Comparison of ENCODE assay signal across 13 cellular contexts in the genomic region with DNA sequence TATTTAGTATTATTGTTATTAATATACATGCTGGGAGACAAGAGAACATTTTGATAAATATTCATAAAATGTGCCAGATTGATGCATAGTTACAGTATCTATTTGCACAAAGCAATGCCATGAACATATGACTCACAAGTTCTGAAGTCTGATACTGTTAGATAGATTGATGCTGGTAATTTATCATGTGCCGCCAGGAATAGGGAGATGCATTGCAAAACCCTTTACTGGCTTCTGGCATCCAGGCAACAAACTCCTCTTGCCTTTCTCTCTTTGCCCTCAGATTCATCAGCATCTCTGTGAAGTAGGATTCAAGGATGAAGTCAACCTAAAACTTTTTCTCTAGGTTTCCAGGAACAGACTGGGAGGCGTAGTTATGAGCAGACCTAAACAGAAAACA. TPM values are rescaled to one million over a fixed set of nuclear protein-coding genes. Genes with fewer than 3 reads are reported as not detected.
DNase-seq lines count a peak whose midpoint lies in the region; ATAC-seq, FAIRE-seq and TF ChIP-seq lines count a peak whose summit lies in the region.
"Had no signal": no experiment of that assay in that cellular context is flagged by ENCODE, and none has a peak within 500 bp of the region (broad histone marks: within the 10 kb centered on the region; RNA-seq: fewer than 3 reads in every experiment).

No MANE protein-coding gene starts in this region.

- H3K36me3 ChIP-seq in osteoblast (ENCODE audit: insufficient read depth, low read length), result no peaks in the 10 kb centered on the region
- H3K36me3 ChIP-seq: Peyer's patch had no signal

- no peak overlapping the region for H3K27ac ChIP-seq in osteoblast (ENCODE audit: low read depth, low read length)
- H3K27ac ChIP-seq: Peyer's patch had no signal

- H3K79me2 ChIP-seq in osteoblast (ENCODE audit: insufficient read depth, low read length), result no peaks in the 10 kb centered on the region

- no peak overlapping the region for H2AFZ ChIP-seq in osteoblast (ENCODE audit: low read length)

- FAIRE-seq in HTR-8/SVneo (lab: Jason Lieb, UNC), result no peak

- no peaks in the 10 kb centered on the region for H3K9me3 ChIP-seq in osteoblast (ENCODE audit: low read depth, low read length)
- H3K9me3 ChIP-seq: Peyer's patch had no signal

- H3K4me3 ChIP-seq in fibroblast of pulmonary artery (replicated peaks; ENCODE audit: low read depth, low read length) (no peak overlapping the region), osteoblast (ENCODE audit: insufficient read depth, low read length) (no peak overlapping the region)
- H3K4me3 ChIP-seq: Peyer's patch had no signal

- peak overlapping the region; percentile 27 for H3K4me2 ChIP-seq in osteoblast (ENCODE audit: insufficient read depth, low read length)

- no peak for ATAC-seq in GM21381 (IDR thresholded peaks at IDR 0.05; ENCODE audit: unreplicated experiment)

- H4K20me1 ChIP-seq in osteoblast (ENCODE audit: insufficient read depth, low read length), result no peaks in the 10 kb centered on the region

- H3K27me3 ChIP-seq in osteoblast (ENCODE audit: insufficient read depth, low read length), result peaks cover 5% of the 10 kb centered on the region
- H3K27me3 ChIP-seq: Peyer's patch had no signal

- TF ChIP-seq CTCF in fibroblast of pulmonary artery (IDR thresholded peaks at IDR 0.05; ENCODE audit: low read length, missing control alignments), result no peak
- TF ChIP-seq CTCF in osteoblast (IDR thresholded peaks at IDR 0.05; ENCODE audit: extremely low read depth, low read depth, low read length), result no peak

- H3K4me1 ChIP-seq in osteoblast (ENCODE audit: insufficient read depth, low read length), result peaks cover 8% of the 10 kb centered on the region
- H3K4me1 ChIP-seq: Peyer's patch had no signal

- DNase-seq in LHCN-M2 (ENCODE audit: low read depth), result peak; percentile 10
- DNase-seq in amniotic epithelial cell (ENCODE audit: low read depth), result peak; percentile 88
- peak; percentile 39 for DNase-seq in fibroblast of pulmonary artery (ENCODE audit: low read depth)
- DNase-seq in osteoblast (ENCODE audit: insufficient read length, low spot score, missing footprints), result no peak
- no peak for DNase-seq in HTR-8/SVneo (ENCODE audit: insufficient read length, low spot score)
- DNase-seq in kidney tubule cell (ENCODE audit: low spot score), result no peak
- DNase-seq: CD8-positive, alpha-beta memory T cell; KG1; NCI-H1105; NCI-H1694 treated with DMSO at 0.1 percent for 48 hours; NCI-H510A; Peyer's patch had no signal

RNA-seq across cellular contexts. Expression of a gene that starts 41.0 kb away (rescaled TPM):
- 14.3 and 25.9 TPM in 2 replicates for total RNA-seq in LHCN-M2 (2014; rRNA removed)
- polyA plus RNA-seq in LHCN-M2 (2012), result 21.4 TPM
- total RNA-seq in osteoblast, result 26.1 and 31.2 TPM in 2 replicates

Comparison
In these comparisons a context has a peak if more than half of its experiments do, and no peak if none do; other contexts are left out.
1. DNase-seq: peak in LHCN-M2 (single experiment), amniotic epithelial cell (single experiment) and fibroblast of pulmonary artery (single experiment); none in osteoblast (single experiment), HTR-8/SVneo (single experiment) and kidney tubule cell (single experiment).